In the genomic region with DNA sequence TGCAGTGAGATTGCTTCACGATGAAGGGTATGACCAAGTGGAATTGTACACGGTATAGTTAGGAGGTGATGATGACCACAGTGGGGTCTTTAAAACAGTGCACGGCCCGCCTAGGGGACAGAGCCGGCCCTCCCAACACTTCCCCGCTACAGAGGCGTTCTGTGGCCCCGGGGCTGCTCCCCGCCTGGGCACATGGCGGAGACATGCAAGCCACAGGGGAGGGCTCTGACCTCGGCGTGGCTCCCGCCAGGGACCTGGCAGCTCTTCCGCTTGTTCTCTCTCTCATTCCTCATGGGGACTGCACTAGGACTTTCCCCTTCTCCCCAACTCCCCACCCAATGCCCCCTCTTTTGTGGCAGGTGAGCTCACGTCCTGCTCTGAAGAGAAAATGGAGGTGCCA, we compare ENCODE assay signal across 17 cellular contexts.
DNase-seq lines count a peak whose midpoint lies in the region; ATAC-seq, FAIRE-seq and TF ChIP-seq lines count a peak whose summit lies in the region.
"Had no signal": no experiment of that assay in that cellular context is flagged by ENCODE, and none has a peak within 500 bp of the region (broad histone marks: within the 10 kb centered on the region; RNA-seq: fewer than 3 reads in every experiment).

No MANE protein-coding gene starts in this region.

- H3K4me2 ChIP-seq in K562 (ENCODE audit: insufficient read depth, low read length) (no peak overlapping the region), neural progenitor cell (no peak overlapping the region), osteoblast (ENCODE audit: insufficient read depth, low read length) (no peak overlapping the region)

- no peak for FAIRE-seq in K562 (lab: Jason Lieb, UNC)
- FAIRE-seq: G401.6, GM12891, GM19239, H1 had no signal

- H3K27me3 Mint-ChIP-seq in neural progenitor cell (ENCODE audit: insufficient read depth, low read depth) = peaks cover 19% of the 10 kb centered on the region
- H3K27me3 Mint-ChIP-seq: B cell; CD4-positive, alpha-beta memory T cell had no signal

- in situ Hi-C loops in K562 (cut with MboI) = no loop called here

- peaks cover 20% of the 10 kb centered on the region for H4K20me1 ChIP-seq in K562 (replicated peaks; ENCODE audit: control insufficient read depth, insufficient read depth, low read length)
- no peaks in the 10 kb centered on the region for H4K20me1 ChIP-seq in neural progenitor cell (ENCODE audit: low read depth)
- H4K20me1 ChIP-seq in osteoblast (ENCODE audit: insufficient read depth, low read length) = no peaks in the 10 kb centered on the region

- H3F3A ChIP-seq in neural progenitor cell (ENCODE audit: low read depth) = no peaks in the 10 kb centered on the region

- H3K9me3 ChIP-seq in K562 (replicated peaks; ENCODE audit: control insufficient read depth, insufficient read depth, low read depth, low read length) (no peaks in the 10 kb centered on the region), neural progenitor cell (ENCODE audit: low read depth) (no peaks in the 10 kb centered on the region), upper lobe of right lung (no peaks in the 10 kb centered on the region), osteoblast (ENCODE audit: low read depth, low read length) (no peaks in the 10 kb centered on the region)
- H3K9me3 ChIP-seq: HAP-1 had no signal

- DNase-seq in K562 (ENCODE audit: extremely low read depth in 1 of 4, low spot score in 3 of 4) (no peak), neural progenitor cell (ENCODE audit: low spot score) (no peak), upper lobe of right lung (no peak), dorsolateral prefrontal cortex (no peak), osteoblast (ENCODE audit: insufficient read length, low spot score, missing footprints) (no peak), NCI-H226 (no peak)
- DNase-seq: CD4-positive, alpha-beta memory T cell; COR-L47; DMS 273 treated with DMSO at 0.1 percent for 48 hours had no signal

- H3K4me3 ChIP-seq in K562 = no peak overlapping the region
- no peak overlapping the region for H3K4me3 ChIP-seq in neural progenitor cell
- no peak overlapping the region for H3K4me3 ChIP-seq in upper lobe of right lung
- no peak overlapping the region for H3K4me3 ChIP-seq in dorsolateral prefrontal cortex
- H3K4me3 ChIP-seq in osteoblast (ENCODE audit: insufficient read depth, low read length) = no peak overlapping the region
- H3K4me3 ChIP-seq: HAP-1 had no signal

- TF ChIP-seq EP300 in K562 (IDR thresholded peaks at IDR 0.05; ENCODE audit: low read length) = no peak

- H2AFZ ChIP-seq in K562 (ENCODE audit: low read depth, low read length) (no peak overlapping the region), neural progenitor cell (replicated peaks) (no peak overlapping the region), osteoblast (ENCODE audit: low read length) (no peak overlapping the region)

- ATAC-seq in K562 (peak; percentile 39; the same call in 2 of the 3 replicates), upper lobe of right lung (peak; percentile 9)

- CTCF ChIA-PET in K562 (lab: Yijun Ruan, JAX; ENCODE audit: low intra/inter-chr PET ratio) = no interaction called here

- H3K9me3 Mint-ChIP-seq in neural progenitor cell = no peaks in the 10 kb centered on the region

- peak overlapping the region; percentile 74 for H3K27ac Mint-ChIP-seq in neural progenitor cell
- H3K27ac Mint-ChIP-seq: B cell; CD14-positive monocyte; CD4-positive, alpha-beta memory T cell had no signal

- POLR2A ChIA-PET in K562 (lab: Yijun Ruan, JAX) = no interaction called here

- H3K27me3 ChIP-seq in K562 (ENCODE audit: control insufficient read depth in 2 of 2, insufficient read depth in 2 of 2, low read length in 2 of 2) (peaks cover 6 to 37% of the 10 kb centered on the region in 2 experiments; a peak in 4 of 5 replicates), neural progenitor cell (peaks cover 95% of the 10 kb centered on the region), upper lobe of right lung (no peaks in the 10 kb centered on the region), dorsolateral prefrontal cortex (no peaks in the 10 kb centered on the region), osteoblast (ENCODE audit: insufficient read depth, low read length) (no peaks in the 10 kb centered on the region)

- peaks cover 15% of the 10 kb centered on the region for H3K4me1 Mint-ChIP-seq in neural progenitor cell
- H3K4me1 Mint-ChIP-seq: B cell; CD14-positive monocyte; CD4-positive, alpha-beta memory T cell had no signal

- TF ChIP-seq RAD21 in K562 (CRISPR knock-in tag; conservative IDR thresholded peaks at IDR 0.05 in 1 of 2, IDR thresholded peaks at IDR 0.05 in 1 of 2) = no peak

- H3K9ac ChIP-seq in K562 (ENCODE audit: insufficient read depth in 1 of 2, low read depth in 2 of 2, low read length in 2 of 2) = no peak overlapping the region
- no peak overlapping the region for H3K9ac ChIP-seq in neural progenitor cell

- TF ChIP-seq CTCF in C4-2B (conservative IDR thresholded peaks at IDR 0.05) = no peak
- no peak for TF ChIP-seq CTCF in K562 (IDR thresholded peaks at IDR 0.05 in 2 of 3, conservative IDR thresholded peaks at IDR 0.05 in 1 of 3; ENCODE audit: insufficient read depth in 2 of 3, low read depth in 1 of 3, low read length in 3 of 3)
- no peak for TF ChIP-seq CTCF in neural progenitor cell (IDR thresholded peaks at IDR 0.05)
- TF ChIP-seq CTCF in upper lobe of right lung (IDR thresholded peaks at IDR 0.05) = no peak
- no peak for TF ChIP-seq CTCF in dorsolateral prefrontal cortex (IDR thresholded peaks at IDR 0.05 in 54 of 56, conservative IDR thresholded peaks at IDR 0.05 in 2 of 56; ENCODE audit: low read depth in 1 of 56, partially characterized antibody in 56 of 56)
- TF ChIP-seq CTCF in osteoblast (IDR thresholded peaks at IDR 0.05; ENCODE audit: extremely low read depth, low read depth, low read length) = no peak

- H3K4me3 Mint-ChIP-seq in neural progenitor cell = no peak overlapping the region
- H3K4me3 Mint-ChIP-seq: B cell; CD14-positive monocyte; CD4-positive, alpha-beta memory T cell had no signal

- BruUV-seq in K562 (replicated peaks; lab: Mats Ljungman, UMichigan) = no TSS peak

- H3K36me3 ChIP-seq in K562 (ENCODE audit: control insufficient read depth, insufficient read depth, low read length) (no peaks in the 10 kb centered on the region), neural progenitor cell (no peaks in the 10 kb centered on the region), upper lobe of right lung (no peaks in the 10 kb centered on the region), osteoblast (ENCODE audit: insufficient read depth, low read length) (no peaks in the 10 kb centered on the region)
- H3K36me3 ChIP-seq: HAP-1 had no signal

- H3K9me1 ChIP-seq in K562 (ENCODE audit: control insufficient read depth, insufficient read depth, low read length) = no peaks in the 10 kb centered on the region

- no peaks in the 10 kb centered on the region for H3K36me3 Mint-ChIP-seq in neural progenitor cell
- H3K36me3 Mint-ChIP-seq: CD14-positive monocyte; CD4-positive, alpha-beta memory T cell had no signal

- peaks cover 0 to 6% of the 10 kb centered on the region in 2 experiments; a peak in 1 of 5 replicates for H3K4me1 ChIP-seq in K562 (replicated peaks in 1 of 2; ENCODE audit: control insufficient read depth in 2 of 2, insufficient read depth in 2 of 2, low read length in 2 of 2)
- H3K4me1 ChIP-seq in neural progenitor cell = no peaks in the 10 kb centered on the region
- no peaks in the 10 kb centered on the region for H3K4me1 ChIP-seq in upper lobe of right lung
- no peaks in the 10 kb centered on the region for H3K4me1 ChIP-seq in osteoblast (ENCODE audit: insufficient read depth, low read length)
- H3K4me1 ChIP-seq: HAP-1 had no signal

- H3K27ac ChIP-seq in C4-2B (peak overlapping the region; percentile 32), K562 (ENCODE audit: extremely low read depth, low read depth, low read length) (no peak overlapping the region), neural progenitor cell (no peak overlapping the region), upper lobe of right lung (no peak overlapping the region), dorsolateral prefrontal cortex (no peak overlapping the region), osteoblast (ENCODE audit: low read depth, low read length) (no peak overlapping the region)

- no peaks in the 10 kb centered on the region for H3K79me2 ChIP-seq in K562 (ENCODE audit: control insufficient read depth, insufficient read depth, low read length)
- no peaks in the 10 kb centered on the region for H3K79me2 ChIP-seq in neural progenitor cell (ENCODE audit: low read depth)
- H3K79me2 ChIP-seq in osteoblast (ENCODE audit: insufficient read depth, low read length) = no peaks in the 10 kb centered on the region

- intact Hi-C loops in K562 (cut with micrococcal nuclease) = no loop called here
- intact Hi-C loops in upper lobe of right lung (cut with DNase I) = no loop called here
- intact Hi-C loops in dorsolateral prefrontal cortex (cut with DNase I) = no loop called here

- TF ChIP-seq POLR2A in K562 (conservative IDR thresholded peaks at IDR 0.05) = no peak

- under 1% methylated on average over 15 of the region's 15 CpGs for WGBS in K562 (ENCODE audit: insufficient coverage, low coverage, missing lambda C conversion rate)

TF ChIP-seq in K562, 482 proteins besides CTCF, POLR2A, EP300 and RAD21:
- no peak for TF ChIP-seq RUNX1 (IDR thresholded peaks at IDR 0.05; ENCODE audit: low read depth)
- no peak for TF ChIP-seq NONO (IDR thresholded peaks at IDR 0.05; ENCODE audit: low read depth in 2 of 2, low read length in 1 of 2)
- no peak for TF ChIP-seq CREBBP (IDR thresholded peaks at IDR 0.05; ENCODE audit: low read depth, low read length)
- TF ChIP-seq SMARCE1 (IDR thresholded peaks at IDR 0.05) = no peak
- TF ChIP-seq ZNF232 (CRISPR knock-in tag; IDR thresholded peaks at IDR 0.05) = no peak
- no peak for TF ChIP-seq MEF2D (tag; conservative IDR thresholded peaks at IDR 0.05; ENCODE audit: low read depth)
- no peak for TF ChIP-seq NCOA1 (IDR thresholded peaks at IDR 0.05; ENCODE audit: low read depth)
- TF ChIP-seq, protein P1, sequence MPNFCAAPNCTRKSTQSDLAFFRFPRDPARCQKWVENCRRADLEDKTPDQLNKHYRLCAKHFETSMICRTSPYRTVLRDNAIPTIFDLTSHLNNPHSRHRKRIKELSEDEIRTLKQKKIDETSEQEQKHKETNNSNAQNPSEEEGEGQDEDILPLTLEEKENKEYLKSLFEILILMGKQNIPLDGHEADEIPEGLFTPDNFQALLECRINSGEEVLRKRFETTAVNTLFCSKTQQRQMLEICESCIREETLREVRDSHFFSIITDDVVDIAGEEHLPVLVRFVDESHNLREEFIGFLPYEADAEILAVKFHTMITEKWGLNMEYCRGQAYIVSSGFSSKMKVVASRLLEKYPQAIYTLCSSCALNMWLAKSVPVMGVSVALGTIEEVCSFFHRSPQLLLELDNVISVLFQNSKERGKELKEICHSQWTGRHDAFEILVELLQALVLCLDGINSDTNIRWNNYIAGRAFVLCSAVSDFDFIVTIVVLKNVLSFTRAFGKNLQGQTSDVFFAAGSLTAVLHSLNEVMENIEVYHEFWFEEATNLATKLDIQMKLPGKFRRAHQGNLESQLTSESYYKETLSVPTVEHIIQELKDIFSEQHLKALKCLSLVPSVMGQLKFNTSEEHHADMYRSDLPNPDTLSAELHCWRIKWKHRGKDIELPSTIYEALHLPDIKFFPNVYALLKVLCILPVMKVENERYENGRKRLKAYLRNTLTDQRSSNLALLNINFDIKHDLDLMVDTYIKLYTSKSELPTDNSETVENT (CRISPR knock-in tag; IDR thresholded peaks at IDR 0.05) = no peak
